Comparison of ENCODE assay signal across 21 cellular contexts in genomic region chr5:176736271-176736965, GRCh38.
A peak's percentile ranks its signal among the peaks of the same experiment; 100 is the strongest.
DNase-seq lines count a peak whose midpoint lies in the region; ATAC-seq and TF ChIP-seq lines count a peak whose summit lies in the region.
"Had no signal": no experiment of that assay in that cellular context is flagged by ENCODE, and none has a peak within 500 bp of the region (broad histone marks: within the 10 kb centered on the region; RNA-seq: fewer than 3 reads in every experiment).

No MANE protein-coding gene starts in this region.

- no peaks in the 10 kb centered on the region for H3K4me1 ChIP-seq in uterus

- H3K27ac ChIP-seq in coronary artery (no peak overlapping the region), uterus (no peak overlapping the region)
- H3K27ac ChIP-seq: C4-2B had no signal

- intact Hi-C loops in uterus (cut with DNase I; ENCODE audit: low total_unique reads): no loop called here

- TF ChIP-seq CTCF in coronary artery (IDR thresholded peaks at IDR 0.05) (no peak), uterus (IDR thresholded peaks at IDR 0.05) (no peak)

- H3K36me3 ChIP-seq in uterus: no peaks in the 10 kb centered on the region

- H3K4me3 ChIP-seq in coronary artery (no peak overlapping the region), uterus (no peak overlapping the region)

- DNase-seq in activated effector memory CD4-positive, alpha-beta T cell treated with anti-CD3 and anti-CD28 coated beads, Interleukin-2, amount 50 U/mL, for 16 hours: peak; percentile 57
- no peak for DNase-seq in activated effector memory CD4-positive, alpha-beta T cell treated with Interleukin-2 at 50 U/mL for 16 hours
- peak; percentile 57 for DNase-seq in coronary artery (ENCODE audit: low spot score)
- DNase-seq in mesenteric fat pad (ENCODE audit: low spot score): peak; percentile 28
- peak; percentile 3 for DNase-seq in uterus
- DNase-seq in midbrain (lab: John Stamatoyannopoulos, UW): no peak
- DNase-seq: activated naive CD4-positive, alpha-beta T cell treated with anti-CD3 and anti-CD28 coated beads, Interleukin-2, amount 10 ng/mL, durations not matched to agents 7 days and 5 days; dermis blood vessel endothelial cell; DMS79; HFFc6; immature natural killer cell; mammary epithelial cell; NCI-H146; NCI-H226; Right ventricle myocardium superior; stimulated activated naive CD8-positive, alpha-beta T cell treated with anti-CD3 and anti-CD28 coated beads, Interleukin-15, Interleukin-2, amounts not matched to agents 100 U/mL and 50 U/mL, for 24 hours; T-helper 1 cell had no signal

- no peaks in the 10 kb centered on the region for H3K9me3 ChIP-seq in uterus

- H3K27me3 ChIP-seq in uterus: no peaks in the 10 kb centered on the region

- no peak for TF ChIP-seq POLR2A in uterus (IDR thresholded peaks at IDR 0.05)

- ATAC-seq in GM21786 (IDR thresholded peaks at IDR 0.05; ENCODE audit: unreplicated experiment) (no peak), HG02840 (IDR thresholded peaks at IDR 0.05; ENCODE audit: low FRiP score, unreplicated experiment) (no peak)
- ATAC-seq: natural killer cell treated with Interleukin-12 subunit alpha and Interleukin-12 subunit beta and Interleukin-15 and Interleukin-18, amount 100 ng/mL, for 72 hours; stimulated activated naive CD8-positive, alpha-beta T cell treated with anti-CD3 and anti-CD28 coated beads, Interleukin-15, Interleukin-2, amounts not matched to agents 100 U/mL and 50 U/mL, for 24 hours had no signal

Comparison
In these comparisons a context has a peak if more than half of its experiments do, and no peak if none do; other contexts are left out.
1. DNase-seq: peak in activated effector memory CD4-positive, alpha-beta T cell treated with anti-CD3 and anti-CD28 coated beads, Interleukin-2, amount 50 U/mL, for 16 hours (single experiment), coronary artery (single experiment), mesenteric fat pad (single experiment) and uterus (2 of 2); none in activated effector memory CD4-positive, alpha-beta T cell treated with Interleukin-2 at 50 U/mL for 16 hours (single experiment) and midbrain (single experiment).